15 cellular contexts compared by ENCODE assay signal in genomic region chr10:4285121-4285520, GRCh38.
A peak's percentile ranks its signal among the peaks of the same experiment; 100 is the strongest.
DNase-seq lines count a peak whose midpoint lies in the region; ATAC-seq and TF ChIP-seq lines count a peak whose summit lies in the region.
"Had no signal": no experiment of that assay in that cellular context is flagged by ENCODE, and none has a peak within 500 bp of the region (broad histone marks: within the 10 kb centered on the region; RNA-seq: fewer than 3 reads in every experiment).

No MANE protein-coding gene starts in this region.

- no peak for ATAC-seq in Panc1
- ATAC-seq: A549 had no signal

- H3K36me3 ChIP-seq in Panc1 (ENCODE audit: control insufficient read depth, insufficient read depth, low read length) (no peaks in the 10 kb centered on the region), testis (ENCODE audit: low read depth, missing control alignments) (no peaks in the 10 kb centered on the region)

- H3K27me3 Mint-ChIP-seq in activated CD4-positive, alpha-beta T cell treated with anti-CD3 and anti-CD28 coated beads, Interleukin-2, amount 10 ng/mL, durations not matched to agents 7 days and 5 days: no peaks in the 10 kb centered on the region

- H3K9me3 ChIP-seq in Panc1 (ENCODE audit: control insufficient read depth, insufficient read depth, low read depth, low read length) (peaks cover 3% of the 10 kb centered on the region; the same call in 1 of the 2 replicates), testis (no peaks in the 10 kb centered on the region)
- H3K9me3 ChIP-seq: A549 had no signal

- H3K4me3 ChIP-seq in Panc1 (ENCODE audit: low read depth in 2 of 2, low read length in 2 of 2) (no peak overlapping the region), testis (no peak overlapping the region)
- H3K4me3 ChIP-seq: A549 had no signal

- no peaks in the 10 kb centered on the region for H3K27me3 ChIP-seq in Panc1 (ENCODE audit: control insufficient read depth, insufficient read depth, low read length)
- H3K27me3 ChIP-seq in testis: no peaks in the 10 kb centered on the region

- WGBS in testis, 2 donors: 83 to 86% methylated on average over 6 of the region's 6 CpGs

- TF ChIP-seq POLR2A in testis (IDR thresholded peaks at IDR 0.05): no peak

- DNase-seq in activated CD4-positive, alpha-beta T cell treated with anti-CD3 and anti-CD28 coated beads, Interleukin-2, amount 10 ng/mL, durations not matched to agents 7 days and 5 days: no peak
- no peak for DNase-seq in activated CD4-positive, alpha-beta T cell treated with anti-CD3 and anti-CD28 coated beads, Interleukin-2, amount 50 U/mL, for 1 hour
- DNase-seq in Panc1 (ENCODE audit: low read depth, low spot score) (no peak), iris pigment epithelial cell (ENCODE audit: low read depth) (peak; percentile 56), testis (no peak), SIG-M5 (lab: John Stamatoyannopoulos, UW) (no peak), HK-2 (ENCODE audit: unreplicated experiment) (no peak), cerebellum (ENCODE audit: low spot score) (no peak)
- DNase-seq: activated naive CD4-positive, alpha-beta T cell treated with Interleukin-2 at 50 U/mL for 16 hours; NCI-H1092 treated with DMSO at 0.1 percent for 48 hours; NCI-H345; OCI-M1; stimulated activated CD4-positive, alpha-beta T cell treated with anti-CD3 and anti-CD28 coated beads, Interleukin-4, amount 100 ng/mL, for 4 hours; stimulated activated naive CD4-positive, alpha-beta T cell treated with Interleukin-2 at 50 U/mL for 16 hours had no signal

- POLR2A ChIA-PET in activated CD4-positive, alpha-beta T cell treated with anti-CD3 and anti-CD28 coated beads, Interleukin-2, amount 10 ng/mL, durations not matched to agents 7 days and 5 days (lab: Charles Lee): no interaction called here
- POLR2A ChIA-PET in Panc1 (lab: Charles Lee): no interaction called here

- CTCF ChIA-PET in activated CD4-positive, alpha-beta T cell treated with anti-CD3 and anti-CD28 coated beads, Interleukin-2, amount 10 ng/mL, durations not matched to agents 7 days and 5 days (lab: Charles Lee): interaction anchor here (1.0 kb wide), 1 partner anchor 14 kb away, joined by 3 read pairs; no protein-coding TSS in a partner anchor
- CTCF ChIA-PET in Panc1 (lab: Charles Lee): interaction anchor here (0.6 kb wide), 1 partner anchor 375 kb away, joined by 3 read pairs; no protein-coding TSS in a partner anchor

- intact Hi-C loops in Panc1 (cut with micrococcal nuclease; ENCODE audit: unreplicated experiment): no loop called here
- intact Hi-C loops in testis (cut with DNase I; ENCODE audit: low total_unique reads): no loop called here

- peak overlapping the region; percentile 54; the same call in 1 of the 2 replicates for H3K27ac ChIP-seq in Panc1 (ENCODE audit: low read length)
- H3K27ac ChIP-seq in testis: peak overlapping the region; percentile 10 to 66
- H3K27ac ChIP-seq: A549 had no signal

- peak overlapping the region; percentile 22 for H3K27ac Mint-ChIP-seq in activated CD4-positive, alpha-beta T cell treated with anti-CD3 and anti-CD28 coated beads, Interleukin-2, amount 10 ng/mL, durations not matched to agents 7 days and 5 days

- no TSS peak for BruUV-seq in Panc1 (replicated peaks; lab: Mats Ljungman, UMichigan)

- H3K4me1 Mint-ChIP-seq in activated CD4-positive, alpha-beta T cell treated with anti-CD3 and anti-CD28 coated beads, Interleukin-2, amount 10 ng/mL, durations not matched to agents 7 days and 5 days: peaks cover 9% of the 10 kb centered on the region

- TF ChIP-seq CTCF in Panc1 (IDR thresholded peaks at IDR 0.05) (no peak), testis (IDR thresholded peaks at IDR 0.05) (no peak)

- no peak overlapping the region for H3K4me3 Mint-ChIP-seq in activated CD4-positive, alpha-beta T cell treated with anti-CD3 and anti-CD28 coated beads, Interleukin-2, amount 10 ng/mL, durations not matched to agents 7 days and 5 days

- H3K36me3 Mint-ChIP-seq in activated CD4-positive, alpha-beta T cell treated with anti-CD3 and anti-CD28 coated beads, Interleukin-2, amount 10 ng/mL, durations not matched to agents 7 days and 5 days (ENCODE audit: low read depth): no peaks in the 10 kb centered on the region

- in situ Hi-C loops in Panc1 (cut with HindIII; ENCODE audit: low pct_unique_long_range_greater_than_20kb, low sequenced_read_pairs): no loop called here

- H3K4me1 ChIP-seq in Panc1 (ENCODE audit: control insufficient read depth, insufficient read depth, low read length): peaks cover 9% of the 10 kb centered on the region
- peaks cover 22% of the 10 kb centered on the region for H3K4me1 ChIP-seq in testis

- no peaks in the 10 kb centered on the region for H3K9me3 Mint-ChIP-seq in activated CD4-positive, alpha-beta T cell treated with anti-CD3 and anti-CD28 coated beads, Interleukin-2, amount 10 ng/mL, durations not matched to agents 7 days and 5 days
